Comparison of ENCODE assay signal across 18 cellular contexts in the genomic region with DNA sequence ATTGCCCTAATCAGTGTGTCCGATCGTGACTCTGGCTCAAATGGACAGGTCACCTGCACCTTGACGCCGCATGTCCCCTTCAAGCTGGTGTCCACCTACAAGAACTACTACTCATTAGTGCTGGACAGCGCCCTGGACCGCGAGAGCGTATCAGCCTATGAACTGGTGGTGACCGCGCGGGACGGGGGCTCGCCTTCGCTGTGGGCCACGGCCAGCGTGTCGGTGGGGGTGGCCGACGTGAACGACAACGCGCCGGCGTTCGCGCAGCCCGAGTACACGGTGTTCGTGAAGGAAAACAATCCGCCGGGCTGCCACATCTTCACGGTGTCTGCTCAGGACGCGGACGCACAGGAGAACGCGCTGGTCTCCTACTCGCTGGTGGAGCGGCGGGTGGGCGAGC. TPM values are rescaled to one million over a fixed set of nuclear protein-coding genes. Genes with fewer than 3 reads are reported as not detected.
DNase-seq lines count a peak whose midpoint lies in the region; ATAC-seq, FAIRE-seq and TF ChIP-seq lines count a peak whose summit lies in the region.
"Had no signal": no experiment of that assay in that cellular context is flagged by ENCODE, and none has a peak within 500 bp of the region (broad histone marks: within the 10 kb centered on the region; RNA-seq: fewer than 3 reads in every experiment).

No MANE protein-coding gene starts in this region.

- peak; percentile 71 for FAIRE-seq in HTR-8/SVneo (lab: Jason Lieb, UNC)
- FAIRE-seq: GM12878, GM19239, H54, K562 had no signal

- 97 to 98% methylated on average over 37 to 41 of the region's 41 CpGs for WGBS in endodermal cell (ENCODE audit: insufficient coverage in 1 of 2, insufficient read length in 1 of 2), 2 experiments
- WGBS in testis, 2 donors: 27 to 34% methylated on average over 8 to 41 of the region's 41 CpGs

- no peak overlapping the region for H3K4me3 Mint-ChIP-seq in endodermal cell
- H3K4me3 Mint-ChIP-seq: CD4-positive, CD25-positive, alpha-beta regulatory T cell had no signal

- H3K27me3 ChIP-seq in endodermal cell (ENCODE audit: control insufficient read depth, insufficient read depth, low read length, poor library complexity, severe bottlenecking): no peaks in the 10 kb centered on the region
- no peaks in the 10 kb centered on the region for H3K27me3 ChIP-seq in testis
- H3K27me3 ChIP-seq: BLaER1 treated with 17β-estradiol and CSF1 and Interleukin-3, amounts not matched to agents 10 nM and 100 nM had no signal

- peak; percentile 12 for DNase-seq in GM20000 (ENCODE audit: low spot score)
- DNase-seq in HTR-8/SVneo (ENCODE audit: insufficient read length, low spot score): no peak
- DNase-seq in endodermal cell: peak; percentile 41
- peak; percentile 25 for DNase-seq in testis
- no peak for DNase-seq in foreskin fibroblast
- DNase-seq in stimulated activated CD4-positive, alpha-beta T cell treated with anti-CD3 and anti-CD28 coated beads, Interleukin-2, amount 100 ng/mL, for 24 hours: no peak
- DNase-seq: ACHN; Calu3; CD4-positive, CD25-positive, alpha-beta regulatory T cell; DMS79 had no signal

- H3K27me3 Mint-ChIP-seq in endodermal cell (ENCODE audit: insufficient read depth): no peaks in the 10 kb centered on the region

- TF ChIP-seq CTCF in GM20000 (IDR thresholded peaks at IDR 0.05; ENCODE audit: extremely low read depth, missing control alignments) (no peak), endodermal cell (conservative IDR thresholded peaks at IDR 0.05) (no peak), testis (IDR thresholded peaks at IDR 0.05) (no peak), foreskin fibroblast (IDR thresholded peaks at IDR 0.05; ENCODE audit: low read depth, low read length) (no peak)

- intact Hi-C loops in testis (cut with DNase I; ENCODE audit: low total_unique reads): no loop called here

- H3K27ac ChIP-seq in endodermal cell (ENCODE audit: low read depth, low read length): no peak overlapping the region
- no peak overlapping the region for H3K27ac ChIP-seq in testis
- H3K27ac ChIP-seq: BLaER1 treated with 17β-estradiol and CSF1 and Interleukin-3, amounts not matched to agents 10 nM and 100 nM had no signal

- peaks cover 5% of the 10 kb centered on the region for H3K9me3 Mint-ChIP-seq in endodermal cell

- peaks cover 22% of the 10 kb centered on the region for H3K36me3 Mint-ChIP-seq in endodermal cell (ENCODE audit: low read depth)

- H3K4me3 ChIP-seq in endodermal cell (ENCODE audit: low read length) (no peak overlapping the region), testis (peak overlapping the region; percentile 37 to 45), foreskin fibroblast (ENCODE audit: low read depth in 1 of 2, low read length in 2 of 2) (no peak overlapping the region)
- H3K4me3 ChIP-seq: BLaER1 treated with 17β-estradiol and CSF1 and Interleukin-3, amounts not matched to agents 10 nM and 100 nM; GM12878; K562 had no signal

- H3K27ac Mint-ChIP-seq in endodermal cell: no peak overlapping the region
- H3K27ac Mint-ChIP-seq: CD4-positive, CD25-positive, alpha-beta regulatory T cell had no signal

- ATAC-seq in HG03039 (IDR thresholded peaks at IDR 0.05; ENCODE audit: unreplicated experiment): no peak
- ATAC-seq: GM12878, K562 had no signal

- no peaks in the 10 kb centered on the region for H3K4me1 Mint-ChIP-seq in endodermal cell
- H3K4me1 Mint-ChIP-seq: CD4-positive, CD25-positive, alpha-beta regulatory T cell had no signal

- no peak for TF ChIP-seq POLR2A in testis (IDR thresholded peaks at IDR 0.05)

- H3K4me1 ChIP-seq in endodermal cell (ENCODE audit: control insufficient read depth, insufficient read depth, low read length) (no peaks in the 10 kb centered on the region), testis (no peaks in the 10 kb centered on the region)
- H3K4me1 ChIP-seq: BLaER1 treated with 17β-estradiol and CSF1 and Interleukin-3, amounts not matched to agents 10 nM and 100 nM had no signal

- peaks cover 16% of the 10 kb centered on the region for H3K36me3 ChIP-seq in endodermal cell (ENCODE audit: control insufficient read depth, insufficient read depth, low read length)
- no peaks in the 10 kb centered on the region for H3K36me3 ChIP-seq in testis (ENCODE audit: low read depth, missing control alignments)
- H3K36me3 ChIP-seq: BLaER1 treated with 17β-estradiol and CSF1 and Interleukin-3, amounts not matched to agents 10 nM and 100 nM had no signal

- H3K9ac ChIP-seq in endodermal cell (ENCODE audit: extremely low read depth, low read length, poor library complexity, severe bottlenecking): no peak overlapping the region
- H3K9ac ChIP-seq: BLaER1 treated with 17β-estradiol and CSF1 and Interleukin-3, amounts not matched to agents 10 nM and 100 nM had no signal

- peaks cover 4% of the 10 kb centered on the region for H3K9me3 ChIP-seq in endodermal cell (ENCODE audit: control insufficient read depth, low read length)
- no peaks in the 10 kb centered on the region for H3K9me3 ChIP-seq in testis

RNA-seq across cellular contexts. Expression of gene PCDHA13, which starts 1.4 kb away (rescaled TPM):
- total RNA-seq in endodermal cell (1 to 10 TPM; 1.2 to 3.8 TPM), testis (1 to 10 TPM; 4.4 to 4.7 TPM)
- polyA plus RNA-seq in endodermal cell (2013, experiment 1 of 2): 0.61 TPM
- 0.37 TPM for polyA plus RNA-seq in endodermal cell (2013, experiment 2 of 2)
- polyA plus RNA-seq in testis (ENCODE audit: insufficient read depth, low read depth, low replicate concordance): 1.8 TPM
- total RNA-seq: A172; CD4-positive, CD25-positive, alpha-beta regulatory T cell; GM12878; K562 had no signal
- polyA plus RNA-seq: CD4-positive, CD25-positive, alpha-beta regulatory T cell; GM12878; K562 had no signal

RNA-seq across cellular contexts. Expression of gene PCDHA12, which starts 8.3 kb away (rescaled TPM):
- total RNA-seq in endodermal cell (10 to 100 TPM; 11.2 to 13.8 TPM), testis (1 to 10 TPM; 4.0 to 4.3 TPM)
- 3.7 TPM for polyA plus RNA-seq in endodermal cell (2013, experiment 1 of 2)
- 4.1 TPM for polyA plus RNA-seq in endodermal cell (2013, experiment 2 of 2)
- 1.9 TPM for polyA plus RNA-seq in testis (ENCODE audit: insufficient read depth, low read depth, low replicate concordance)
- total RNA-seq: CD4-positive, CD25-positive, alpha-beta regulatory T cell; GM12878; K562 had no signal
- polyA plus RNA-seq: CD4-positive, CD25-positive, alpha-beta regulatory T cell; GM12878; K562 had no signal

RNA-seq across cellular contexts. Expression of gene PCDHA11, which starts 14.6 kb away (rescaled TPM):
- total RNA-seq in endodermal cell (10 to 100 TPM in 1 of 2 donors, 1 to 10 TPM in 1; 4.7 to 11.7 TPM), testis (1 to 10 TPM; 2.9 to 4.6 TPM)
- 8.0 TPM for polyA plus RNA-seq in endodermal cell (2013, experiment 1 of 2)
- polyA plus RNA-seq in endodermal cell (2013, experiment 2 of 2): 8.8 TPM
- polyA plus RNA-seq in testis (ENCODE audit: insufficient read depth, low read depth, low replicate concordance): 2.7 TPM
- total RNA-seq: A172; CD4-positive, CD25-positive, alpha-beta regulatory T cell; K562 had no signal
- polyA plus RNA-seq: CD4-positive, CD25-positive, alpha-beta regulatory T cell; GM12878; K562 had no signal

RNA-seq across cellular contexts. Expression of gene PCDHA10, which starts 27.7 kb away (rescaled TPM):
- total RNA-seq in endodermal cell (10 to 100 TPM; 10.2 to 17.7 TPM), testis (1 to 10 TPM; 3.3 to 4.4 TPM)
- polyA plus RNA-seq in endodermal cell (2013, experiment 1 of 2): 0.82 TPM
- polyA plus RNA-seq in endodermal cell (2013, experiment 2 of 2): 1.4 TPM
- 0.95 TPM for polyA plus RNA-seq in testis (ENCODE audit: insufficient read depth, low read depth, low replicate concordance)
- total RNA-seq: CD4-positive, CD25-positive, alpha-beta regulatory T cell; K562 had no signal
- polyA plus RNA-seq: CD4-positive, CD25-positive, alpha-beta regulatory T cell; K562 had no signal

RNA-seq across cellular contexts. Expression of gene PCDHA9, which starts 35.2 kb away (rescaled TPM):
- total RNA-seq in endodermal cell (1 to 10 TPM in 1 of 2 donors, under 1 TPM in 1; 0.60 to 2.6 TPM), testis (1 to 10 TPM; 2.0 to 2.3 TPM)
- polyA plus RNA-seq in endodermal cell (2013, experiment 1 of 2): 0.36 TPM
- 0.29 TPM for polyA plus RNA-seq in endodermal cell (2013, experiment 2 of 2)
- 1.1 TPM for polyA plus RNA-seq in testis (ENCODE audit: insufficient read depth, low read depth, low replicate concordance)
- total RNA-seq: A172; CD4-positive, CD25-positive, alpha-beta regulatory T cell; G401; K562 had no signal
- polyA plus RNA-seq: CD4-positive, CD25-positive, alpha-beta regulatory T cell; K562 had no signal

Comparison
In these comparisons a context has a peak if more than half of its experiments do, and no peak if none do; other contexts are left out.
1. DNase-seq: peak in GM20000 (single experiment), endodermal cell (single experiment) and testis (single experiment); none in HTR-8/SVneo (single experiment), foreskin fibroblast (0 of 2) and stimulated activated CD4-positive, alpha-beta T cell treated with anti-CD3 and anti-CD28 coated beads, Interleukin-2, amount 100 ng/mL, for 24 hours (0 of 2).
2. H3K4me3 ChIP-seq: peak in testis (2 of 2); none in endodermal cell (single experiment) and foreskin fibroblast (0 of 2).